Comparison of ENCODE assay signal across 15 cellular contexts in genomic region chr12:11970155-11970520, GRCh38.
"Had no signal": no experiment of that assay in that cellular context is flagged by ENCODE, and none has a peak within 500 bp of the region (broad histone marks: within the 10 kb centered on the region; RNA-seq: fewer than 3 reads in every experiment).

No MANE protein-coding gene starts in this region.

- ATAC-seq: esophagus mucosa, left ventricle myocardium superior, natural killer cell had no signal

- H3K36me3 ChIP-seq: sigmoid colon, spleen, stomach had no signal

- H3K4me1 Mint-ChIP-seq: memory B cell had no signal

- H3K27me3 ChIP-seq: hepatocyte, sigmoid colon, spleen, stomach, testis had no signal

- H3K4me3 ChIP-seq: hepatocyte, sigmoid colon, spleen, stomach, testis had no signal

- H3K9me3 ChIP-seq: sigmoid colon, spleen, stomach, testis had no signal

- H3K27ac Mint-ChIP-seq: activated CD4-positive, alpha-beta T cell treated with anti-CD3 and anti-CD28 coated beads, Interleukin-2, amount 10 ng/mL, durations not matched to agents 7 days and 5 days; memory B cell; natural killer cell; T-helper 1 cell treated with Interleukin-12 subunit alpha and Interleukin-12 subunit beta and Interleukin-4 antibody, amounts not matched to agents 30 μg/mL and 1 μg/mL, for 36 hours had no signal

- H3K36me3 Mint-ChIP-seq: memory B cell, natural killer cell had no signal

- H3K4me3 Mint-ChIP-seq: activated CD4-positive, alpha-beta T cell treated with anti-CD3 and anti-CD28 coated beads, Interleukin-2, amount 10 ng/mL, durations not matched to agents 7 days and 5 days; activated T-helper 1 cell treated with anti-CD3 and anti-CD28 coated beads, Interleukin-12 subunit alpha, Interleukin-12 subunit beta, Interleukin-2, Interleukin-4 antibody, amounts not matched to agents 30 ng/mL and 10 ng/mL and 1 ng/mL, durations not matched to agents 14 hours and 24 hours and 36 hours; memory B cell; natural killer cell; T-helper 1 cell treated with Interleukin-12 subunit alpha and Interleukin-12 subunit beta and Interleukin-4 antibody, amounts not matched to agents 30 μg/mL and 1 μg/mL, for 36 hours had no signal

- H3K27ac ChIP-seq: hepatocyte, sigmoid colon, spleen, stomach, testis had no signal

- DNase-seq: activated CD4-positive, alpha-beta T cell treated with anti-CD3 and anti-CD28 coated beads, Interleukin-2, amount 10 ng/mL, durations not matched to agents 7 days and 5 days; activated CD8-positive, alpha-beta memory T cell treated with anti-CD3 and anti-CD28 coated beads for 24 hours; activated naive CD4-positive, alpha-beta T cell treated with Interleukin-2 at 50 U/mL for 16 hours; kidney glomerular epithelial cell; left ventricle myocardium superior; natural killer cell; sigmoid colon; spleen; stomach; testis had no signal

- H3K9me3 Mint-ChIP-seq: memory B cell, natural killer cell had no signal

- H3K4me1 ChIP-seq: sigmoid colon, stomach, testis had no signal
